ENCODE assay signal across 16 cellular contexts in genomic region chr7:85974176-85974575, GRCh38.
DNase-seq lines count a peak whose midpoint lies in the region; ATAC-seq and TF ChIP-seq lines count a peak whose summit lies in the region.
"Had no signal": no experiment of that assay in that cellular context is flagged by ENCODE, and none has a peak within 500 bp of the region (broad histone marks: within the 10 kb centered on the region; RNA-seq: fewer than 3 reads in every experiment).

No MANE protein-coding gene starts in this region.

- H3K4me1 Mint-ChIP-seq in WTC11, result peaks cover 24% of the 10 kb centered on the region
- H3K4me1 Mint-ChIP-seq: CD14-positive monocyte; CD8-positive, alpha-beta memory T cell had no signal

- POLR2A ChIA-PET in WTC11 (lab: Charles Lee), result no interaction called here

- peak; percentile 10 for DNase-seq in Ammon's horn (ENCODE audit: low spot score)
- no peak for DNase-seq in WTC11 (ENCODE audit: low spot score)
- peak; percentile 6 for DNase-seq in inferior parietal cortex (ENCODE audit: extremely low spot score)
- DNase-seq in kidney tubule cell (ENCODE audit: low spot score), result no peak
- DNase-seq in NCI-H2227 treated with DMSO at 0.1 percent for 48 hours (lab: John Stamatoyannopoulos, UW), result no peak
- DNase-seq: BE2C; CD4-positive, alpha-beta T cell; CD8-positive, alpha-beta memory T cell; DMS 273 treated with DMSO at 0.1 percent for 48 hours; DMS79; EL; GF-D8; GOT3; HFFc6 had no signal

- TF ChIP-seq CTCF in WTC11 (IDR thresholded peaks at IDR 0.05), result no peak

- H3K36me3 Mint-ChIP-seq in WTC11, result no peaks in the 10 kb centered on the region
- H3K36me3 Mint-ChIP-seq: CD14-positive monocyte; CD8-positive, alpha-beta memory T cell had no signal

- no peaks in the 10 kb centered on the region for H3K27me3 Mint-ChIP-seq in WTC11 (ENCODE audit: low read depth)
- H3K27me3 Mint-ChIP-seq: CD4-positive, alpha-beta T cell; CD8-positive, alpha-beta memory T cell had no signal

- ATAC-seq in WTC11 (no peak), GM18909 (IDR thresholded peaks at IDR 0.05; ENCODE audit: poor library complexity, unreplicated experiment) (no peak)

- H3K4me3 Mint-ChIP-seq in WTC11, result no peak overlapping the region
- H3K4me3 Mint-ChIP-seq: CD14-positive monocyte; CD4-positive, alpha-beta T cell; CD8-positive, alpha-beta memory T cell; HFFc6 had no signal

- H3K27ac Mint-ChIP-seq in WTC11, result 0 out of 2 replicates have a peak overlapping the region, but pooled peaks have one; percentile 1
- H3K27ac Mint-ChIP-seq: CD14-positive monocyte; CD4-positive, alpha-beta T cell; CD8-positive, alpha-beta memory T cell; HFFc6 had no signal

- CTCF ChIA-PET in WTC11 (lab: Charles Lee), result no interaction called here

- H3K9me3 Mint-ChIP-seq in WTC11, result no peaks in the 10 kb centered on the region; the same call in 1 of the 2 replicates

TF ChIP-seq in WTC11, 78 proteins besides CTCF, POLR2A, EP300 and RAD21:
- no peak for TF ChIP-seq SP1 (CRISPR knock-in tag; conservative IDR thresholded peaks at IDR 0.05)
- TF ChIP-seq ZNF532 (CRISPR knock-in tag; IDR thresholded peaks at IDR 0.05; ENCODE audit: borderline replicate concordance), result no peak
- no peak for TF ChIP-seq STAT6 (CRISPR knock-in tag; conservative IDR thresholded peaks at IDR 0.05; ENCODE audit: low read depth)
- no peak for TF ChIP-seq ZNF396 (CRISPR knock-in tag; IDR thresholded peaks at IDR 0.05; ENCODE audit: borderline replicate concordance)
- TF ChIP-seq CREB1 (CRISPR knock-in tag; IDR thresholded peaks at IDR 0.05), result no peak
- no peak for TF ChIP-seq ERG (CRISPR knock-in tag; IDR thresholded peaks at IDR 0.05)
- TF ChIP-seq SMAD4 (CRISPR knock-in tag; IDR thresholded peaks at IDR 0.05), result no peak
- no peak for TF ChIP-seq IRF2 (CRISPR knock-in tag; IDR thresholded peaks at IDR 0.05; ENCODE audit: borderline replicate concordance, low read depth)
- TF ChIP-seq E2F5 (CRISPR knock-in tag; IDR thresholded peaks at IDR 0.05), result no peak
- no peak for TF ChIP-seq CREM (CRISPR knock-in tag; IDR thresholded peaks at IDR 0.05)
- no peak for TF ChIP-seq GABPB1 (CRISPR knock-in tag; IDR thresholded peaks at IDR 0.05)
- TF ChIP-seq GRHL2 (CRISPR knock-in tag; IDR thresholded peaks at IDR 0.05; ENCODE audit: insufficient replicate concordance, severe bottlenecking), result no peak
- no peak for TF ChIP-seq ZMAT4 (CRISPR knock-in tag; IDR thresholded peaks at IDR 0.05)
- no peak for TF ChIP-seq E2F4 (CRISPR knock-in tag; IDR thresholded peaks at IDR 0.05; ENCODE audit: borderline replicate concordance, low read depth)
- TF ChIP-seq RORB (CRISPR knock-in tag; IDR thresholded peaks at IDR 0.05), result no peak
TF ChIP-seq in WTC11: peak in this region for 0.

Comparison
In these comparisons a context has a peak if more than half of its experiments do, and no peak if none do; other contexts are left out.
1. DNase-seq: peak in Ammon's horn (single experiment) and inferior parietal cortex (single experiment); none in WTC11 (single experiment), kidney tubule cell (single experiment) and NCI-H2227 treated with DMSO at 0.1 percent for 48 hours (single experiment).